In the genomic region with DNA sequence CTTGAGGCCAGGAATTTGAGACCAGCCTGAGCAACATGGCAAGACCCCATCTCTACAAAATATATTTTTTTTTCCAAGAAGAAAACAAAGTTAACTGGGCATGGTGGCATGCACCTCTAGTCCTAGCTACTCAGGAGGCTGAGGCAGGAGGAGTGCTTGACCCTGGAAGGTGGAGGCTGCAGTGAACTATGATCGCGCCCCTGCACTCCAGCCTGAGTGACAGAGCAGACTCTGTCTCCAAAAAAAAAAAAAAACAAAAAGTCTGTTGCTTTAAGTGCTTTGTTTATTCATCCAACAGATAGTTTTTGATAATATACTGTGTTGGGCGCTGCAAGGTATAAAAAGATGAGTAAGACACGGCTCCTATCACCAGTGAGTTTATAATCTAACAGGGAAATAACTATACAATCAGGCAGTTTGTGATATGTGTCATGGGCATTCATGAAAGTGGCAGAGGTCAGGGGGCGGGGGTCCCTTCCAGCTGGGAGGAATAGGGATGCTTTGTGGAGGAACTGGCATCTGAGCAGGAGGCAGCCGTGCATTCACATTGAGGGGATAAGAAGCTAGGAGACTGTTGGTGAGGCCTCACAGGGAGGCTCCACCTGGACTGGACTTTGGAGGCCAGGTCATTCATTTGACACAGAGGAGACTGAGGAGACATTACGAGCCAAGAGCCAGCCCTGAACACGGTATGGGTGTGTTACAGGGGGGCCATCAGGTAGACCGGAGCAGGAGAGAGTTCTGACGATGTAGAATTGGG, we compare ENCODE assay signal across 1 cellular context.
TF ChIP-seq lines count a peak whose summit lies in the region.

No MANE protein-coding gene starts in this region.

TF ChIP-seq in HCT116, 20 proteins besides CTCF, POLR2A, EP300 and RAD21 (continued from another document):
- TF ChIP-seq REST (IDR thresholded peaks at IDR 0.05; ENCODE audit: low read depth) (no peak), JUND (IDR thresholded peaks at IDR 0.05) (no peak), EGR1 (IDR thresholded peaks at IDR 0.05; ENCODE audit: low read depth) (no peak), ZNF274 (IDR thresholded peaks at IDR 0.05; ENCODE audit: low read depth, low read length) (no peak), POLR2AphosphoS5 (IDR thresholded peaks at IDR 0.05; ENCODE audit: low read depth, low read length) (no peak), CEBPB (IDR thresholded peaks at IDR 0.05; ENCODE audit: low read depth) (no peak)
TF ChIP-seq in HCT116: peak in this region for 0.
